ENCODE assay signal across 1 cellular context in the genomic region with DNA sequence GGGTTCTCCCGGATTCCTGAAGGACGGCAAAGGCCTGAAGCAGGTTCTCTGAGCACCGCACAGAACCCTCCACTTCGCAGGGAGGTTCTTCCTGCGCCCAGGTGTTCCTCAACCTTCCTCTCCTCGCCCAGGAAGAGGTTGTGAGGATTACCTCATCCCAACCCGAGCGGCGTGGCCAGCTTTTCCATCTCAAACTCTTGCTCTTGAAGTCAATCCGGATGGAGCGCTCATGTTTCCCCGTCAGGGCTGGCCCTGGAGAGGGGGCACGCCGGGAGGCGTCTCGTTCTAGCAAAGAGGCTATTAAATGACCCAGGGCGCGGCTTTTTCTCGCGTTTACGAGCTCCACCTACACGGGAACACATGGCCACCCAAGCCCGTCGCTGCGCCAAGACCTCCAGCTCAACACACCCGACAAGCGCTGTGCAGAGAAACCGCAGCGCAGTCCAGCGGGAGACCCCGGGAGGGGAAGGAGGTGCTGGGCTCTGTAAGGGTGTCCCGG.
TF ChIP-seq lines count a peak whose summit lies in the region.

No MANE protein-coding gene starts in this region.

TF ChIP-seq in HepG2, 621 proteins besides CTCF, POLR2A, EP300 and RAD21 (continued from another document and continues in another):
- TF ChIP-seq, protein P1, sequence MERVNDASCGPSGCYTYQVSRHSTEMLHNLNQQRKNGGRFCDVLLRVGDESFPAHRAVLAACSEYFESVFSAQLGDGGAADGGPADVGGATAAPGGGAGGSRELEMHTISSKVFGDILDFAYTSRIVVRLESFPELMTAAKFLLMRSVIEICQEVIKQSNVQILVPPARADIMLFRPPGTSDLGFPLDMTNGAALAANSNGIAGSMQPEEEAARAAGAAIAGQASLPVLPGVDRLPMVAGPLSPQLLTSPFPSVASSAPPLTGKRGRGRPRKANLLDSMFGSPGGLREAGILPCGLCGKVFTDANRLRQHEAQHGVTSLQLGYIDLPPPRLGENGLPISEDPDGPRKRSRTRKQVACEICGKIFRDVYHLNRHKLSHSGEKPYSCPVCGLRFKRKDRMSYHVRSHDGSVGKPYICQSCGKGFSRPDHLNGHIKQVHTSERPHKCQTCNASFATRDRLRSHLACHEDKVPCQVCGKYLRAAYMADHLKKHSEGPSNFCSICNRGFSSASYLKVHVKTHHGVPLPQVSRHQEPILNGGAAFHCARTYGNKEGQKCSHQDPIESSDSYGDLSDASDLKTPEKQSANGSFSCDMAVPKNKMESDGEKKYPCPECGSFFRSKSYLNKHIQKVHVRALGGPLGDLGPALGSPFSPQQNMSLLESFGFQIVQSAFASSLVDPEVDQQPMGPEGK (CRISPR knock-in tag; IDR thresholded peaks at IDR 0.05) = peak; percentile 94
- TF ChIP-seq ZNF253 (CRISPR knock-in tag; IDR thresholded peaks at IDR 0.05; ENCODE audit: borderline replicate concordance) = 0 out of 2 replicates have a peak, but pooled peaks have one; percentile 65
- TF ChIP-seq, protein P2, sequence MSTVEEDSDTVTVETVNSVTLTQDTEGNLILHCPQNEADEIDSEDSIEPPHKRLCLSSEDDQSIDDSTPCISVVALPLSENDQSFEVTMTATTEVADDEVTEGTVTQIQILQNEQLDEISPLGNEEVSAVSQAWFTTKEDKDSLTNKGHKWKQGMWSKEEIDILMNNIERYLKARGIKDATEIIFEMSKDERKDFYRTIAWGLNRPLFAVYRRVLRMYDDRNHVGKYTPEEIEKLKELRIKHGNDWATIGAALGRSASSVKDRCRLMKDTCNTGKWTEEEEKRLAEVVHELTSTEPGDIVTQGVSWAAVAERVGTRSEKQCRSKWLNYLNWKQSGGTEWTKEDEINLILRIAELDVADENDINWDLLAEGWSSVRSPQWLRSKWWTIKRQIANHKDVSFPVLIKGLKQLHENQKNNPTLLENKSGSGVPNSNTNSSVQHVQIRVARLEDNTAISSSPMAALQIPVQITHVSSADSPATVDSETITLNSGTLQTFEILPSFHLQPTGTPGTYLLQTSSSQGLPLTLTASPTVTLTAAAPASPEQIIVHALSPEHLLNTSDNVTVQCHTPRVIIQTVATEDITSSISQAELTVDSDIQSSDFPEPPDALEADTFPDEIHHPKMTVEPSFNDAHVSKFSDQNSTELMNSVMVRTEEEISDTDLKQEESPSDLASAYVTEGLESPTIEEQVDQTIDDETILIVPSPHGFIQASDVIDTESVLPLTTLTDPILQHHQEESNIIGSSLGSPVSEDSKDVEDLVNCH (CRISPR knock-in tag; IDR thresholded peaks at IDR 0.05) = no peak
- TF ChIP-seq ZNF839 (CRISPR knock-in tag; IDR thresholded peaks at IDR 0.05; ENCODE audit: borderline replicate concordance) = no peak
- no peak for TF ChIP-seq TMF1 (CRISPR knock-in tag; IDR thresholded peaks at IDR 0.05; ENCODE audit: low read depth)
- no peak for TF ChIP-seq CENPX (CRISPR knock-in tag; IDR thresholded peaks at IDR 0.05)
- 0 out of 2 replicates have a peak, but pooled peaks have one; percentile 44 for TF ChIP-seq CHD2 (IDR thresholded peaks at IDR 0.05; ENCODE audit: low read depth, low read length)
- TF ChIP-seq, protein P3, sequence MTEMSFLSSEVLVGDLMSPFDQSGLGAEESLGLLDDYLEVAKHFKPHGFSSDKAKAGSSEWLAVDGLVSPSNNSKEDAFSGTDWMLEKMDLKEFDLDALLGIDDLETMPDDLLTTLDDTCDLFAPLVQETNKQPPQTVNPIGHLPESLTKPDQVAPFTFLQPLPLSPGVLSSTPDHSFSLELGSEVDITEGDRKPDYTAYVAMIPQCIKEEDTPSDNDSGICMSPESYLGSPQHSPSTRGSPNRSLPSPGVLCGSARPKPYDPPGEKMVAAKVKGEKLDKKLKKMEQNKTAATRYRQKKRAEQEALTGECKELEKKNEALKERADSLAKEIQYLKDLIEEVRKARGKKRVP (CRISPR knock-in tag; IDR thresholded peaks at IDR 0.05) = peak in 1 of 2 experiments; percentile 57; a peak in 2 of 4 replicates
- no peak; the same call in 1 of the 2 replicates for TF ChIP-seq MYC (CRISPR knock-in tag; IDR thresholded peaks at IDR 0.05; ENCODE audit: borderline replicate concordance)
- no peak for TF ChIP-seq ZNF546 (CRISPR knock-in tag; conservative IDR thresholded peaks at IDR 0.05)
- no peak; the same call in 1 of the 2 replicates for TF ChIP-seq HCFC1 (IDR thresholded peaks at IDR 0.05; ENCODE audit: low read depth, low read length)
- 0 out of 2 replicates have a peak, but pooled peaks have one; percentile 26 for TF ChIP-seq ZNF644 (CRISPR knock-in tag; IDR thresholded peaks at IDR 0.05; ENCODE audit: low read depth)
- no peak for TF ChIP-seq RELA (CRISPR knock-in tag; IDR thresholded peaks at IDR 0.05)
- peak; percentile 83 for TF ChIP-seq ZSCAN29 (CRISPR knock-in tag; conservative IDR thresholded peaks at IDR 0.05)
- TF ChIP-seq, protein P4, sequence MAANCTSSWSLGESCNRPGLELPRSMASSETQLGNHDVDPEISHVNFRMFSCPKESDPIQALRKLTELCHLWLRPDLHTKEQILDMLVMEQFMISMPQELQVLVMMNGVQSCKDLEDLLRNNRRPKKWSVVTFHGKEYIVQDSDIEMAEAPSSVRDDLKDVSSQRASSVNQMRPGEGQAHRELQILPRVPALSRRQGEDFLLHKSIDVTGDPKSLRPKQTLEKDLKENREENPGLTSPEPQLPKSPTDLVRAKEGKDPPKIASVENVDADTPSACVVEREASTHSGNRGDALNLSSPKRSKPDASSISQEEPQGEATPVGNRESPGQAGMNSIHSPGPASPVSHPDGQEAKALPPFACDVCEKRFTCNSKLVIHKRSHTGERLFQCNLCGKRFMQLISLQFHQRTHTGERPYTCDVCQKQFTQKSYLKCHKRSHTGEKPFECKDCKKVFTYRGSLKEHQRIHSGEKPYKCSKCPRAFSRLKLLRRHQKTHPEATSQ (CRISPR knock-in tag; IDR thresholded peaks at IDR 0.05; ENCODE audit: borderline replicate concordance) = peak; percentile 80
- TF ChIP-seq, protein P5, sequence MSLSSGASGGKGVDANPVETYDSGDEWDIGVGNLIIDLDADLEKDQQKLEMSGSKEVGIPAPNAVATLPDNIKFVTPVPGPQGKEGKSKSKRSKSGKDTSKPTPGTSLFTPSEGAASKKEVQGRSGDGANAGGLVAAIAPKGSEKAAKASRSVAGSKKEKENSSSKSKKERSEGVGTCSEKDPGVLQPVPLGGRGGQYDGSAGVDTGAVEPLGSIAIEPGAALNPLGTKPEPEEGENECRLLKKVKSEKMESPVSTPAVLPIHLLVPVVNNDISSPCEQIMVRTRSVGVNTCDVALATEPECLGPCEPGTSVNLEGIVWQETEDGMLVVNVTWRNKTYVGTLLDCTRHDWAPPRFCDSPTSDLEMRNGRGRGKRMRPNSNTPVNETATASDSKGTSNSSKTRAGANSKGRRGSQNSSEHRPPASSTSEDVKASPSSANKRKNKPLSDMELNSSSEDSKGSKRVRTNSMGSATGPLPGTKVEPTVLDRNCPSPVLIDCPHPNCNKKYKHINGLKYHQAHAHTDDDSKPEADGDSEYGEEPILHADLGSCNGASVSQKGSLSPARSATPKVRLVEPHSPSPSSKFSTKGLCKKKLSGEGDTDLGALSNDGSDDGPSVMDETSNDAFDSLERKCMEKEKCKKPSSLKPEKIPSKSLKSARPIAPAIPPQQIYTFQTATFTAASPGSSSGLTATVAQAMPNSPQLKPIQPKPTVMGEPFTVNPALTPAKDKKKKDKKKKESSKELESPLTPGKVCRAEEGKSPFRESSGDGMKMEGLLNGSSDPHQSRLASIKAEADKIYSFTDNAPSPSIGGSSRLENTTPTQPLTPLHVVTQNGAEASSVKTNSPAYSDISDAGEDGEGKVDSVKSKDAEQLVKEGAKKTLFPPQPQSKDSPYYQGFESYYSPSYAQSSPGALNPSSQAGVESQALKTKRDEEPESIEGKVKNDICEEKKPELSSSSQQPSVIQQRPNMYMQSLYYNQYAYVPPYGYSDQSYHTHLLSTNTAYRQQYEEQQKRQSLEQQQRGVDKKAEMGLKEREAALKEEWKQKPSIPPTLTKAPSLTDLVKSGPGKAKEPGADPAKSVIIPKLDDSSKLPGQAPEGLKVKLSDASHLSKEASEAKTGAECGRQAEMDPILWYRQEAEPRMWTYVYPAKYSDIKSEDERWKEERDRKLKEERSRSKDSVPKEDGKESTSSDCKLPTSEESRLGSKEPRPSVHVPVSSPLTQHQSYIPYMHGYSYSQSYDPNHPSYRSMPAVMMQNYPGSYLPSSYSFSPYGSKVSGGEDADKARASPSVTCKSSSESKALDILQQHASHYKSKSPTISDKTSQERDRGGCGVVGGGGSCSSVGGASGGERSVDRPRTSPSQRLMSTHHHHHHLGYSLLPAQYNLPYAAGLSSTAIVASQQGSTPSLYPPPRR (CRISPR knock-in tag; IDR thresholded peaks at IDR 0.05; ENCODE audit: borderline replicate concordance) = no peak
- no peak; the same call in none of the 2 replicates for TF ChIP-seq POLR2G (IDR thresholded peaks at IDR 0.05; ENCODE audit: low read depth, low read length)
- TF ChIP-seq, protein P6, sequence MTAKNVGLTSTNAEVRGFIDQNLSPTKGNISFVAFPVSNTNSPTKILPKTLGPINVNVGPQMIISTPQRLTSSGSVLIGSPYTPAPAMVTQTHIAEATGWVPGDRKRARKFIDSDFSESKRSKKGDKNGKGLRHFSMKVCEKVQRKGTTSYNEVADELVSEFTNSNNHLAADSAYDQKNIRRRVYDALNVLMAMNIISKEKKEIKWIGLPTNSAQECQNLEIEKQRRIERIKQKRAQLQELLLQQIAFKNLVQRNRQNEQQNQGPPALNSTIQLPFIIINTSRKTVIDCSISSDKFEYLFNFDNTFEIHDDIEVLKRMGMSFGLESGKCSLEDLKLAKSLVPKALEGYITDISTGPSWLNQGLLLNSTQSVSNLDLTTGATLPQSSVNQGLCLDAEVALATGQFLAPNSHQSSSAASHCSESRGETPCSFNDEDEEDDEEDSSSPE (CRISPR knock-in tag; IDR thresholded peaks at IDR 0.05) = no peak
- TF ChIP-seq ZNF12 (CRISPR knock-in tag; IDR thresholded peaks at IDR 0.05) = no peak
- TF ChIP-seq, protein P7, sequence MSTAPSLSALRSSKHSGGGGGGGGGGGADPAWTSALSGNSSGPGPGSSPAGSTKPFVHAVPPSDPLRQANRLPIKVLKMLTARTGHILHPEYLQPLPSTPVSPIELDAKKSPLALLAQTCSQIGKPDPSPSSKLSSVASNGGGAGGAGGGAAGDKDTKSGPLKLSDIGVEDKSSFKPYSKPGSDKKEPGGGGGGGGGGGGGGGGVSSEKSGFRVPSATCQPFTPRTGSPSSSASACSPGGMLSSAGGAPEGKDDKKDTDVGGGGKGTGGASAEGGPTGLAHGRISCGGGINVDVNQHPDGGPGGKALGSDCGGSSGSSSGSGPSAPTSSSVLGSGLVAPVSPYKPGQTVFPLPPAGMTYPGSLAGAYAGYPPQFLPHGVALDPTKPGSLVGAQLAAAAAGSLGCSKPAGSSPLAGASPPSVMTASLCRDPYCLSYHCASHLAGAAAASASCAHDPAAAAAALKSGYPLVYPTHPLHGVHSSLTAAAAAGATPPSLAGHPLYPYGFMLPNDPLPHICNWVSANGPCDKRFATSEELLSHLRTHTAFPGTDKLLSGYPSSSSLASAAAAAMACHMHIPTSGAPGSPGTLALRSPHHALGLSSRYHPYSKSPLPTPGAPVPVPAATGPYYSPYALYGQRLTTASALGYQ (CRISPR knock-in tag; IDR thresholded peaks at IDR 0.05) = 0 out of 2 replicates have a peak, but pooled peaks have one; percentile 22
- TF ChIP-seq, protein P8, sequence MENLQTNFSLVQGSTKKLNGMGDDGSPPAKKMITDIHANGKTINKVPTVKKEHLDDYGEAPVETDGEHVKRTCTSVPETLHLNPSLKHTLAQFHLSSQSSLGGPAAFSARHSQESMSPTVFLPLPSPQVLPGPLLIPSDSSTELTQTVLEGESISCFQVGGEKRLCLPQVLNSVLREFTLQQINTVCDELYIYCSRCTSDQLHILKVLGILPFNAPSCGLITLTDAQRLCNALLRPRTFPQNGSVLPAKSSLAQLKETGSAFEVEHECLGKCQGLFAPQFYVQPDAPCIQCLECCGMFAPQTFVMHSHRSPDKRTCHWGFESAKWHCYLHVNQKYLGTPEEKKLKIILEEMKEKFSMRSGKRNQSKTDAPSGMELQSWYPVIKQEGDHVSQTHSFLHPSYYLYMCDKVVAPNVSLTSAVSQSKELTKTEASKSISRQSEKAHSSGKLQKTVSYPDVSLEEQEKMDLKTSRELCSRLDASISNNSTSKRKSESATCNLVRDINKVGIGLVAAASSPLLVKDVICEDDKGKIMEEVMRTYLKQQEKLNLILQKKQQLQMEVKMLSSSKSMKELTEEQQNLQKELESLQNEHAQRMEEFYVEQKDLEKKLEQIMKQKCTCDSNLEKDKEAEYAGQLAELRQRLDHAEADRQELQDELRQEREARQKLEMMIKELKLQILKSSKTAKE (CRISPR knock-in tag; IDR thresholded peaks at IDR 0.05; ENCODE audit: borderline replicate concordance) = no peak
- 0 out of 2 replicates have a peak, but pooled peaks have one; percentile 37 for TF ChIP-seq ZNF589 (CRISPR knock-in tag; conservative IDR thresholded peaks at IDR 0.05)
- TF ChIP-seq, protein P9, sequence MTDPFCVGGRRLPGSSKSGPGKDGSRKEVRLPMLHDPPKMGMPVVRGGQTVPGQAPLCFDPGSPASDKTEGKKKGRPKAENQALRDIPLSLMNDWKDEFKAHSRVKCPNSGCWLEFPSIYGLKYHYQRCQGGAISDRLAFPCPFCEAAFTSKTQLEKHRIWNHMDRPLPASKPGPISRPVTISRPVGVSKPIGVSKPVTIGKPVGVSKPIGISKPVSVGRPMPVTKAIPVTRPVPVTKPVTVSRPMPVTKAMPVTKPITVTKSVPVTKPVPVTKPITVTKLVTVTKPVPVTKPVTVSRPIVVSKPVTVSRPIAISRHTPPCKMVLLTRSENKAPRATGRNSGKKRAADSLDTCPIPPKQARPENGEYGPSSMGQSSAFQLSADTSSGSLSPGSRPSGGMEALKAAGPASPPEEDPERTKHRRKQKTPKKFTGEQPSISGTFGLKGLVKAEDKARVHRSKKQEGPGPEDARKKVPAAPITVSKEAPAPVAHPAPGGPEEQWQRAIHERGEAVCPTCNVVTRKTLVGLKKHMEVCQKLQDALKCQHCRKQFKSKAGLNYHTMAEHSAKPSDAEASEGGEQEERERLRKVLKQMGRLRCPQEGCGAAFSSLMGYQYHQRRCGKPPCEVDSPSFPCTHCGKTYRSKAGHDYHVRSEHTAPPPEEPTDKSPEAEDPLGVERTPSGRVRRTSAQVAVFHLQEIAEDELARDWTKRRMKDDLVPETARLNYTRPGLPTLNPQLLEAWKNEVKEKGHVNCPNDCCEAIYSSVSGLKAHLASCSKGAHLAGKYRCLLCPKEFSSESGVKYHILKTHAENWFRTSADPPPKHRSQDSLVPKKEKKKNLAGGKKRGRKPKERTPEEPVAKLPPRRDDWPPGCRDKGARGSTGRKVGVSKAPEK (CRISPR knock-in tag; IDR thresholded peaks at IDR 0.05; ENCODE audit: borderline replicate concordance) = peak; percentile 83; the same call in 1 of the 2 replicates
- TF ChIP-seq ZNF260 (CRISPR knock-in tag; IDR thresholded peaks at IDR 0.05; ENCODE audit: borderline replicate concordance, low read depth) = no peak
- TF ChIP-seq, protein P10, sequence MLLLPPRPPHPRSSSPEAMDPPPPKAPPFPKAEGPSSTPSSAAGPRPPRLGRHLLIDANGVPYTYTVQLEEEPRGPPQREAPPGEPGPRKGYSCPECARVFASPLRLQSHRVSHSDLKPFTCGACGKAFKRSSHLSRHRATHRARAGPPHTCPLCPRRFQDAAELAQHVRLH (CRISPR knock-in tag; IDR thresholded peaks at IDR 0.05; ENCODE audit: borderline replicate concordance, low read depth) = no peak
- TF ChIP-seq NFYC (CRISPR knock-in tag; IDR thresholded peaks at IDR 0.05) = no peak
- TF ChIP-seq ZBTB7B (CRISPR knock-in tag; IDR thresholded peaks at IDR 0.05) = peak; percentile 18; the same call in 1 of the 2 replicates
